9 cellular contexts compared by ENCODE assay signal in genomic region chr20:1900321-1900791, GRCh38. TPM values are rescaled to one million over a fixed set of nuclear protein-coding genes. Genes with fewer than 3 reads are reported as not detected.
DNase-seq lines count a peak whose midpoint lies in the region; ATAC-seq, FAIRE-seq and TF ChIP-seq lines count a peak whose summit lies in the region.
"Had no signal": no experiment of that assay in that cellular context is flagged by ENCODE, and none has a peak within 500 bp of the region (broad histone marks: within the 10 kb centered on the region; RNA-seq: fewer than 3 reads in every experiment).

No MANE protein-coding gene starts in this region.

- H3K4me3 ChIP-seq in GM12875 (ENCODE audit: low read depth, low read length) (no peak overlapping the region), bronchial epithelial cell (ENCODE audit: low read depth, low read length) (no peak overlapping the region)

- H3K27me3 ChIP-seq in bronchial epithelial cell (ENCODE audit: control insufficient read depth, insufficient read depth, low read length) (no peaks in the 10 kb centered on the region), layer of hippocampus (ENCODE audit: control insufficient read depth, insufficient read depth, low read length) (no peaks in the 10 kb centered on the region)

- peaks cover 14% of the 10 kb centered on the region for H3K36me3 ChIP-seq in bronchial epithelial cell (ENCODE audit: control insufficient read depth, insufficient read depth, low read length)

- DNase-seq in 8988T (peak; percentile 95), NCI-H460 (ENCODE audit: extremely low read depth, low read depth) (peak; percentile 72), bronchial epithelial cell (ENCODE audit: low read depth) (peak; percentile 66)
- no peak for DNase-seq in stimulated activated CD4-positive, alpha-beta T cell treated with anti-CD3 and anti-CD28 coated beads, Interleukin-1b, Interleukin-23, amount 100 ng/mL, for 48 hours

- TF ChIP-seq CTCF in GM12875 (IDR thresholded peaks at IDR 0.05; ENCODE audit: borderline replicate concordance, insufficient read depth, low read depth, low read length) (peak; percentile 66), bronchial epithelial cell (IDR thresholded peaks at IDR 0.05; ENCODE audit: insufficient read depth, low read length, severe bottlenecking) (peak; percentile 76)

- no peak for FAIRE-seq in bronchial epithelial cell (lab: Jason Lieb, UNC)

- no peak for ATAC-seq in GM19023 (IDR thresholded peaks at IDR 0.05; ENCODE audit: unreplicated experiment)

- H3K27ac ChIP-seq in layer of hippocampus (ENCODE audit: low read depth, low read length) (peak overlapping the region; percentile 82), temporal lobe (ENCODE audit: low read depth, low read length) (peak overlapping the region; percentile 79)
- H3K27ac ChIP-seq: epithelial cell of prostate had no signal

RNA-seq across cellular contexts. Expression of gene SIRPA, which starts 5.1 kb away (rescaled TPM):
- total RNA-seq in NCI-H460 (2014; rRNA removed; shearing (Covaris generic)): 5.7 and 6.2 TPM in 2 replicates
- 2.7 and 4.8 TPM in 2 replicates for polyA plus RNA-seq in NCI-H460 (2014; cell fraction: nucleus; rRNA removed)
- total RNA-seq in bronchial epithelial cell (5.0 and 6.8 TPM in 2 replicates), temporal lobe (9.3 TPM)
